ENCODE assay signal across 26 cellular contexts in genomic region chr14:40317690-40318089, GRCh38.
"Had no signal": no experiment of that assay in that cellular context is flagged by ENCODE, and none has a peak within 500 bp of the region (broad histone marks: within the 10 kb centered on the region; RNA-seq: fewer than 3 reads in every experiment).

No MANE protein-coding gene starts in this region.

- H3K4me3 ChIP-seq: stomach, suprapubic skin, testis, thoracic aorta, thyroid gland, tibial artery, tibial nerve, transverse colon, upper lobe of left lung, upper lobe of right lung, uterus, vagina had no signal

- H3K9me3 ChIP-seq: suprapubic skin, testis, thoracic aorta, thyroid gland, tibial artery, transverse colon, upper lobe of left lung, upper lobe of right lung, uterus, vagina had no signal

- H3K27ac ChIP-seq: stomach, suprapubic skin, testis, thoracic aorta, thyroid gland, tibial artery, tibial nerve, transverse colon, upper lobe of left lung, upper lobe of right lung, uterus, vagina had no signal

- H3K36me3 ChIP-seq: stomach, suprapubic skin, thoracic aorta, thyroid gland, tibial artery, tibial nerve, upper lobe of left lung, upper lobe of right lung, uterus, vagina had no signal

- ATAC-seq: stimulated activated effector memory CD8-positive, alpha-beta T cell treated with anti-CD3 and anti-CD28 coated beads, Interleukin-12 subunit alpha, Interleukin-12 subunit beta, amount 100 ng/mL, for 72 hours; stimulated activated memory B cell treated with anti-CD40 and anti-IgM and Interleukin-4, amounts not matched to agents 10 μg/mL and 1 μg/mL and 100 μg/mL, for 72 hours; stimulated activated naive B cell treated with anti-CD40 and anti-IgM and Interleukin-4, amounts not matched to agents 10 μg/mL and 1 μg/mL and 100 μg/mL, for 72 hours; stimulated activated naive CD8-positive, alpha-beta T cell treated with anti-CD3 and anti-CD28 coated beads, Interleukin-15, amount 100 ng/mL, for 72 hours; stimulated activated naive CD8-positive, alpha-beta T cell treated with anti-CD3 and anti-CD28 coated beads, Interleukin-15, Interleukin-2, amounts not matched to agents 100 U/mL and 50 U/mL, for 24 hours; upper lobe of right lung had no signal

- H3K4me1 ChIP-seq: stomach, suprapubic skin, testis, thyroid gland, tibial artery, tibial nerve, transverse colon, upper lobe of left lung, upper lobe of right lung, uterus, vagina had no signal

- H3K27me3 ChIP-seq: stomach, suprapubic skin, testis, thyroid gland, tibial artery, tibial nerve, transverse colon, upper lobe of left lung, upper lobe of right lung, uterus, vagina had no signal

- DNase-seq: stimulated activated CD4-positive, alpha-beta T cell treated with anti-CD3 and anti-CD28 coated beads, Interleukin-2, amount 100 ng/mL, for 48 hours; stimulated activated CD4-positive, alpha-beta T cell treated with anti-CD3 and anti-CD28 coated beads, Interleukin-4, amount 100 ng/mL, for 1 hour; stimulated activated CD4-positive, alpha-beta T cell treated with anti-CD3 and anti-CD28 coated beads, Interleukin-4, amount 100 ng/mL, for 24 hours; stimulated activated CD4-positive, alpha-beta T cell treated with anti-CD3 and anti-CD28 coated beads, Interleukin-4, amount 100 ng/mL, for 4 hours; stimulated activated CD8-positive, alpha-beta memory T cell treated with anti-CD3 and anti-CD28 coated beads, Interleukin-4, amount 100 ng/mL, for 48 hours; stimulated activated naive B cell treated with anti-CD40 and anti-IgM and Interleukin-4, amounts not matched to agents 10 μg/mL and 1 μg/mL and 100 μg/mL, for 72 hours; stimulated activated naive CD4-positive, alpha-beta T cell; stimulated activated naive CD4-positive, alpha-beta T cell treated with Interleukin-2 at 50 U/mL for 16 hours; stimulated activated naive CD8-positive, alpha-beta T cell treated with anti-CD3 and anti-CD28 coated beads, Interleukin-15, amount 100 ng/mL, for 72 hours; stimulated activated naive CD8-positive, alpha-beta T cell treated with anti-CD3 and anti-CD28 coated beads, Interleukin-15, Interleukin-2, amounts not matched to agents 100 U/mL and 50 U/mL, for 24 hours; stomach; substantia nigra; testis; thyroid gland; tibial artery; transverse colon; trophoblast cell; upper lobe of left lung; upper lobe of right lung; uterus had no signal
